In the genomic region with DNA sequence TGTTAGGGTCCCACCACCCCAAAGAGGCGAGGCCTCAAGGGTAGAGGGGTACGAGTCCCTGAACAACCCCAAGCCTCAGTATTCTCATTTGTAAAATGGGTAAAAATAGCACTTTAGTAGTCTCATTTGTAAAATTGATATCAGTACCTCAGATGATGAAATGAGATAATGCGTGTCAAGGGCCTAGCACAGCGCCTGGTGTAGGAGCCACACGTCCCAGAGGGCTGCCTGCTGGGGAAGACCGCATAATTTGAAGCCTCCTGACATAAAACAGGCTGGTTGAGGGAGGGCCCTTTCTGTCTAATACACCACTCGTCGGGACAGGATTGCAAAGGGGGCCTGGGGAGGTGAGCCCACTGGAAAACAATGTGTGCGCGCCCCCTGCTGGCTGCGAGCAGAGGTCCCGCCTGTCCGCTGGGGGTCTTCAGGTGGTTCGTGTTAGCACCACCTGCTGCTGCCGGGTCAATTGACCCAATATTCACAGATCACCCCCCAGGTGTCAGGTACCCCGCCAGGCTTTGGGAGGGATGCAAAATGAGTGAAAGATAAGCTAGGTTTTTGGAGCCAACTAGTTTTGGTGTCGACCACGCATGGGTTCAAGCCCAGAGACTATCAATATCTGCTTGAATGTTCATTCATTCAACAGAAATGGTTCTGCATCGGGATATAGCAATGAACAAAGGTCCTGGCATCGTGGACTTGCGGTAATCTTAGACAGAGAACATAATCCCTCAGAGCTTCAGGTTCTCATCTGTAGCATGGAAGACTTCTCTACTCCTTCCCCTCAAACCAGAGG, we compare ENCODE assay signal across 1 cellular context.
TF ChIP-seq lines count a peak whose summit lies in the region.

No MANE protein-coding gene starts in this region.

TF ChIP-seq in GM12878, 131 proteins besides CTCF, POLR2A, EP300 and RAD21 (continued from another document and continues in another):
- TF ChIP-seq SMARCA5 (IDR thresholded peaks at IDR 0.05) (peak; percentile 66; the same call in 1 of the 2 replicates), ZNF207 (IDR thresholded peaks at IDR 0.05; ENCODE audit: borderline replicate concordance) (no peak), CBX3 (IDR thresholded peaks at IDR 0.05; ENCODE audit: borderline replicate concordance, low read depth) (no peak), HDAC6 (IDR thresholded peaks at IDR 0.05; ENCODE audit: unreplicated experiment) (no peak), LARP7 (IDR thresholded peaks at IDR 0.05) (peak; percentile 34; the same call in 1 of the 2 replicates), RELA (IDR thresholded peaks at IDR 0.05; ENCODE audit: borderline replicate concordance, partially characterized antibody) (peak; percentile 50), EZH2 (IDR thresholded peaks at IDR 0.05; ENCODE audit: borderline replicate concordance, control insufficient read depth, low read depth, low read length) (no peak), TCF7 (IDR thresholded peaks at IDR 0.05; ENCODE audit: borderline replicate concordance) (no peak), GATAD2B (conservative IDR thresholded peaks at IDR 0.05; ENCODE audit: low read depth) (peak; percentile 36; the same call in 1 of the 2 replicates), WRNIP1 (IDR thresholded peaks at IDR 0.05; ENCODE audit: borderline replicate concordance, low read depth, low read length) (no peak), YY1 (IDR thresholded peaks at IDR 0.05; ENCODE audit: low read depth, low read length) (peak; percentile 61; the same call in 1 of the 2 replicates), HDGF (IDR thresholded peaks at IDR 0.05) (no peak), JUND (IDR thresholded peaks at IDR 0.05; ENCODE audit: low read depth, low read length) (no peak), IKZF2 (IDR thresholded peaks at IDR 0.05) (no peak; a peak in 1 of 4 replicates), BCL11A (IDR thresholded peaks at IDR 0.05; ENCODE audit: low read depth, low read length) (no peak), SP1 (IDR thresholded peaks at IDR 0.05; ENCODE audit: low read depth, low read length) (no peak), SUPT20H (IDR thresholded peaks at IDR 0.05; ENCODE audit: borderline replicate concordance, control insufficient read depth, low read depth, low read length) (no peak), RB1 (IDR thresholded peaks at IDR 0.05; ENCODE audit: borderline replicate concordance) (peak; percentile 49; the same call in 1 of the 2 replicates), NFYA (IDR thresholded peaks at IDR 0.05; ENCODE audit: borderline replicate concordance, low read depth, low read length) (no peak), SMAD5 (IDR thresholded peaks at IDR 0.05; ENCODE audit: low read depth) (no peak), KLF5 (IDR thresholded peaks at IDR 0.05; ENCODE audit: partially characterized antibody) (no peak), FOXM1 (IDR thresholded peaks at IDR 0.05; ENCODE audit: low read depth, low read length) (no peak; the same call in 1 of the 2 replicates), BACH1 (IDR thresholded peaks at IDR 0.05; ENCODE audit: borderline replicate concordance) (no peak), CHD2 (IDR thresholded peaks at IDR 0.05; ENCODE audit: borderline replicate concordance, low read depth, low read length) (no peak), DPF2 (IDR thresholded peaks at IDR 0.05) (no peak), SUZ12 (IDR thresholded peaks at IDR 0.05; ENCODE audit: unreplicated experiment) (no peak), ZZZ3 (IDR thresholded peaks at IDR 0.05; ENCODE audit: control insufficient read depth, insufficient read length, low read depth) (no peak), MYC (IDR thresholded peaks at IDR 0.05; ENCODE audit: insufficient read depth, insufficient read length, insufficient replicate concordance, low read length, severe bottlenecking) (no peak), IRF4 (IDR thresholded peaks at IDR 0.05; ENCODE audit: low read depth, low read length) (no peak), ZBED1 (IDR thresholded peaks at IDR 0.05; ENCODE audit: borderline replicate concordance) (no peak), CREM (IDR thresholded peaks at IDR 0.05; ENCODE audit: low read depth) (no peak), STAT3 (IDR thresholded peaks at IDR 0.05; ENCODE audit: low read depth, low read length) (no peak), RAD51 (IDR thresholded peaks at IDR 0.05) (no peak), CHD1 (IDR thresholded peaks at IDR 0.05; ENCODE audit: low read depth, low read length) (no peak), MTA2 (IDR thresholded peaks at IDR 0.05; ENCODE audit: low read depth) (no peak), POU2F2 (IDR thresholded peaks at IDR 0.05; ENCODE audit: borderline replicate concordance, low read depth, low read length) (peak; percentile 15; the same call in 1 of the 3 replicates), PML (IDR thresholded peaks at IDR 0.05; ENCODE audit: low read length) (no peak)
- TF ChIP-seq, protein P1, sequence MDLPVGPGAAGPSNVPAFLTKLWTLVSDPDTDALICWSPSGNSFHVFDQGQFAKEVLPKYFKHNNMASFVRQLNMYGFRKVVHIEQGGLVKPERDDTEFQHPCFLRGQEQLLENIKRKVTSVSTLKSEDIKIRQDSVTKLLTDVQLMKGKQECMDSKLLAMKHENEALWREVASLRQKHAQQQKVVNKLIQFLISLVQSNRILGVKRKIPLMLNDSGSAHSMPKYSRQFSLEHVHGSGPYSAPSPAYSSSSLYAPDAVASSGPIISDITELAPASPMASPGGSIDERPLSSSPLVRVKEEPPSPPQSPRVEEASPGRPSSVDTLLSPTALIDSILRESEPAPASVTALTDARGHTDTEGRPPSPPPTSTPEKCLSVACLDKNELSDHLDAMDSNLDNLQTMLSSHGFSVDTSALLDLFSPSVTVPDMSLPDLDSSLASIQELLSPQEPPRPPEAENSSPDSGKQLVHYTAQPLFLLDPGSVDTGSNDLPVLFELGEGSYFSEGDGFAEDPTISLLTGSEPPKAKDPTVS (IDR thresholded peaks at IDR 0.05; ENCODE audit: low read depth, low read length), result no peak
- TF ChIP-seq, protein P2, sequence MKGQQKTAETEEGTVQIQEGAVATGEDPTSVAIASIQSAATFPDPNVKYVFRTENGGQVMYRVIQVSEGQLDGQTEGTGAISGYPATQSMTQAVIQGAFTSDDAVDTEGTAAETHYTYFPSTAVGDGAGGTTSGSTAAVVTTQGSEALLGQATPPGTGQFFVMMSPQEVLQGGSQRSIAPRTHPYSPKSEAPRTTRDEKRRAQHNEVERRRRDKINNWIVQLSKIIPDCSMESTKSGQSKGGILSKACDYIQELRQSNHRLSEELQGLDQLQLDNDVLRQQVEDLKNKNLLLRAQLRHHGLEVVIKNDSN (IDR thresholded peaks at IDR 0.05; ENCODE audit: borderline replicate concordance, extremely low read length, insufficient read depth, low read depth, low read length), result no peak
- TF ChIP-seq, protein P3, sequence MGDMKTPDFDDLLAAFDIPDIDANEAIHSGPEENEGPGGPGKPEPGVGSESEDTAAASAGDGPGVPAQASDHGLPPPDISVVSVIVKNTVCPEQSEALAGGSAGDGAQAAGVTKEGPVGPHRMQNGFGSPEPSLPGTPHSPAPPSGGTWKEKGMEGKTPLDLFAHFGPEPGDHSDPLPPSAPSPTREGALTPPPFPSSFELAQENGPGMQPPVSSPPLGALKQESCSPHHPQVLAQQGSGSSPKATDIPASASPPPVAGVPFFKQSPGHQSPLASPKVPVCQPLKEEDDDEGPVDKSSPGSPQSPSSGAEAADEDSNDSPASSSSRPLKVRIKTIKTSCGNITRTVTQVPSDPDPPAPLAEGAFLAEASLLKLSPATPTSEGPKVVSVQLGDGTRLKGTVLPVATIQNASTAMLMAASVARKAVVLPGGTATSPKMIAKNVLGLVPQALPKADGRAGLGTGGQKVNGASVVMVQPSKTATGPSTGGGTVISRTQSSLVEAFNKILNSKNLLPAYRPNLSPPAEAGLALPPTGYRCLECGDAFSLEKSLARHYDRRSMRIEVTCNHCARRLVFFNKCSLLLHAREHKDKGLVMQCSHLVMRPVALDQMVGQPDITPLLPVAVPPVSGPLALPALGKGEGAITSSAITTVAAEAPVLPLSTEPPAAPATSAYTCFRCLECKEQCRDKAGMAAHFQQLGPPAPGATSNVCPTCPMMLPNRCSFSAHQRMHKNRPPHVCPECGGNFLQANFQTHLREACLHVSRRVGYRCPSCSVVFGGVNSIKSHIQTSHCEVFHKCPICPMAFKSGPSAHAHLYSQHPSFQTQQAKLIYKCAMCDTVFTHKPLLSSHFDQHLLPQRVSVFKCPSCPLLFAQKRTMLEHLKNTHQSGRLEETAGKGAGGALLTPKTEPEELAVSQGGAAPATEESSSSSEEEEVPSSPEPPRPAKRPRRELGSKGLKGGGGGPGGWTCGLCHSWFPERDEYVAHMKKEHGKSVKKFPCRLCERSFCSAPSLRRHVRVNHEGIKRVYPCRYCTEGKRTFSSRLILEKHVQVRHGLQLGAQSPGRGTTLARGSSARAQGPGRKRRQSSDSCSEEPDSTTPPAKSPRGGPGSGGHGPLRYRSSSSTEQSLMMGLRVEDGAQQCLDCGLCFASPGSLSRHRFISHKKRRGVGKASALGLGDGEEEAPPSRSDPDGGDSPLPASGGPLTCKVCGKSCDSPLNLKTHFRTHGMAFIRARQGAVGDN (IDR thresholded peaks at IDR 0.05), result peak; percentile 62
- TF ChIP-seq, protein P4, sequence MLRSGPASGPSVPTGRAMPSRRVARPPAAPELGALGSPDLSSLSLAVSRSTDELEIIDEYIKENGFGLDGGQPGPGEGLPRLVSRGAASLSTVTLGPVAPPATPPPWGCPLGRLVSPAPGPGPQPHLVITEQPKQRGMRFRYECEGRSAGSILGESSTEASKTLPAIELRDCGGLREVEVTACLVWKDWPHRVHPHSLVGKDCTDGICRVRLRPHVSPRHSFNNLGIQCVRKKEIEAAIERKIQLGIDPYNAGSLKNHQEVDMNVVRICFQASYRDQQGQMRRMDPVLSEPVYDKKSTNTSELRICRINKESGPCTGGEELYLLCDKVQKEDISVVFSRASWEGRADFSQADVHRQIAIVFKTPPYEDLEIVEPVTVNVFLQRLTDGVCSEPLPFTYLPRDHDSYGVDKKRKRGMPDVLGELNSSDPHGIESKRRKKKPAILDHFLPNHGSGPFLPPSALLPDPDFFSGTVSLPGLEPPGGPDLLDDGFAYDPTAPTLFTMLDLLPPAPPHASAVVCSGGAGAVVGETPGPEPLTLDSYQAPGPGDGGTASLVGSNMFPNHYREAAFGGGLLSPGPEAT (IDR thresholded peaks at IDR 0.05; ENCODE audit: low read depth), result no peak
- TF ChIP-seq, protein P5, sequence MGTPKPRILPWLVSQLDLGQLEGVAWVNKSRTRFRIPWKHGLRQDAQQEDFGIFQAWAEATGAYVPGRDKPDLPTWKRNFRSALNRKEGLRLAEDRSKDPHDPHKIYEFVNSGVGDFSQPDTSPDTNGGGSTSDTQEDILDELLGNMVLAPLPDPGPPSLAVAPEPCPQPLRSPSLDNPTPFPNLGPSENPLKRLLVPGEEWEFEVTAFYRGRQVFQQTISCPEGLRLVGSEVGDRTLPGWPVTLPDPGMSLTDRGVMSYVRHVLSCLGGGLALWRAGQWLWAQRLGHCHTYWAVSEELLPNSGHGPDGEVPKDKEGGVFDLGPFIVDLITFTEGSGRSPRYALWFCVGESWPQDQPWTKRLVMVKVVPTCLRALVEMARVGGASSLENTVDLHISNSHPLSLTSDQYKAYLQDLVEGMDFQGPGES (IDR thresholded peaks at IDR 0.05), result peak; percentile 28; the same call in 1 of the 2 replicates
- TF ChIP-seq, protein P6, sequence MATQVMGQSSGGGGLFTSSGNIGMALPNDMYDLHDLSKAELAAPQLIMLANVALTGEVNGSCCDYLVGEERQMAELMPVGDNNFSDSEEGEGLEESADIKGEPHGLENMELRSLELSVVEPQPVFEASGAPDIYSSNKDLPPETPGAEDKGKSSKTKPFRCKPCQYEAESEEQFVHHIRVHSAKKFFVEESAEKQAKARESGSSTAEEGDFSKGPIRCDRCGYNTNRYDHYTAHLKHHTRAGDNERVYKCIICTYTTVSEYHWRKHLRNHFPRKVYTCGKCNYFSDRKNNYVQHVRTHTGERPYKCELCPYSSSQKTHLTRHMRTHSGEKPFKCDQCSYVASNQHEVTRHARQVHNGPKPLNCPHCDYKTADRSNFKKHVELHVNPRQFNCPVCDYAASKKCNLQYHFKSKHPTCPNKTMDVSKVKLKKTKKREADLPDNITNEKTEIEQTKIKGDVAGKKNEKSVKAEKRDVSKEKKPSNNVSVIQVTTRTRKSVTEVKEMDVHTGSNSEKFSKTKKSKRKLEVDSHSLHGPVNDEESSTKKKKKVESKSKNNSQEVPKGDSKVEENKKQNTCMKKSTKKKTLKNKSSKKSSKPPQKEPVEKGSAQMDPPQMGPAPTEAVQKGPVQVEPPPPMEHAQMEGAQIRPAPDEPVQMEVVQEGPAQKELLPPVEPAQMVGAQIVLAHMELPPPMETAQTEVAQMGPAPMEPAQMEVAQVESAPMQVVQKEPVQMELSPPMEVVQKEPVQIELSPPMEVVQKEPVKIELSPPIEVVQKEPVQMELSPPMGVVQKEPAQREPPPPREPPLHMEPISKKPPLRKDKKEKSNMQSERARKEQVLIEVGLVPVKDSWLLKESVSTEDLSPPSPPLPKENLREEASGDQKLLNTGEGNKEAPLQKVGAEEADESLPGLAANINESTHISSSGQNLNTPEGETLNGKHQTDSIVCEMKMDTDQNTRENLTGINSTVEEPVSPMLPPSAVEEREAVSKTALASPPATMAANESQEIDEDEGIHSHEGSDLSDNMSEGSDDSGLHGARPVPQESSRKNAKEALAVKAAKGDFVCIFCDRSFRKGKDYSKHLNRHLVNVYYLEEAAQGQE (IDR thresholded peaks at IDR 0.05; ENCODE audit: low read depth, low read length), result no peak
- TF ChIP-seq, protein P7, sequence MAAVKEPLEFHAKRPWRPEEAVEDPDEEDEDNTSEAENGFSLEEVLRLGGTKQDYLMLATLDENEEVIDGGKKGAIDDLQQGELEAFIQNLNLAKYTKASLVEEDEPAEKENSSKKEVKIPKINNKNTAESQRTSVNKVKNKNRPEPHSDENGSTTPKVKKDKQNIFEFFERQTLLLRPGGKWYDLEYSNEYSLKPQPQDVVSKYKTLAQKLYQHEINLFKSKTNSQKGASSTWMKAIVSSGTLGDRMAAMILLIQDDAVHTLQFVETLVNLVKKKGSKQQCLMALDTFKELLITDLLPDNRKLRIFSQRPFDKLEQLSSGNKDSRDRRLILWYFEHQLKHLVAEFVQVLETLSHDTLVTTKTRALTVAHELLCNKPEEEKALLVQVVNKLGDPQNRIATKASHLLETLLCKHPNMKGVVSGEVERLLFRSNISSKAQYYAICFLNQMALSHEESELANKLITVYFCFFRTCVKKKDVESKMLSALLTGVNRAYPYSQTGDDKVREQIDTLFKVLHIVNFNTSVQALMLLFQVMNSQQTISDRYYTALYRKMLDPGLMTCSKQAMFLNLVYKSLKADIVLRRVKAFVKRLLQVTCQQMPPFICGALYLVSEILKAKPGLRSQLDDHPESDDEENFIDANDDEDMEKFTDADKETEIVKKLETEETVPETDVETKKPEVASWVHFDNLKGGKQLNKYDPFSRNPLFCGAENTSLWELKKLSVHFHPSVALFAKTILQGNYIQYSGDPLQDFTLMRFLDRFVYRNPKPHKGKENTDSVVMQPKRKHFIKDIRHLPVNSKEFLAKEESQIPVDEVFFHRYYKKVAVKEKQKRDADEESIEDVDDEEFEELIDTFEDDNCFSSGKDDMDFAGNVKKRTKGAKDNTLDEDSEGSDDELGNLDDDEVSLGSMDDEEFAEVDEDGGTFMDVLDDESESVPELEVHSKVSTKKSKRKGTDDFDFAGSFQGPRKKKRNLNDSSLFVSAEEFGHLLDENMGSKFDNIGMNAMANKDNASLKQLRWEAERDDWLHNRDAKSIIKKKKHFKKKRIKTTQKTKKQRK (IDR thresholded peaks at IDR 0.05; ENCODE audit: low read depth, low read length), result no peak
